12 cellular contexts compared by ENCODE assay signal in the genomic region with DNA sequence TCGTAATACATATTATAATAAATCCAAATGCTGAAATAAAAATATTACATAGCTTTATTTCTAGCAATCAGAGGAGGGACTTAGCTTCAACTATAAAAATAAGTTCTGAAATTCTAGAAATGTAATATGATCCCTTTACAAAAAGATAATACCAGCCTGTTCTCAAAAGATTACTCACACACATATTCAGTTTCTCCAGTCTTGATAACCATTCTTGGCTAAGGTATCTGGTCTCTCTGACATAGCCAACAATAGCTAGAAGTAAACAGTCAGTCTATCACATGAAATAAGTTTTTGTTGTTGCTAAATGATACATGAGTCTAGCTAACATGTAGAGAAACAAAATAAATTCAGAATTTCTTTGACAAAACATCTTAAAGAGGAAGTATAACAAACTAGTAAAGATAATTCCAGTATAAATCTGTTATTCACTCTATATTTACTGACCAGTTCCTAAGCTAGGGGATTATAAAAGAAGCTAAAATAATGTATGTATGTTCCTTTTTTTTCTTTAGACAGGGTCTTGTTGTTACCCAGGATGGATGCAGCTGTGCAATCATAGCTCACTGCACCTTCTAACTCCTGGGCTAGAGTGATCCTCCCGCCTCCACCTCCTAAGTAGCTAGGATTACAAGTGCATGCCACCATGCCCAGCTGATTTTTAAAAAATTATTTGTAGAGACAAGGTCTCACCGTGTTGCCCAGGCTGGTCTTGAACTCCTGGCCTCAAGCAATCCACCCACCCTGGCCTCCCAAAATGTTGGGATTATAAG.
DNase-seq lines count a peak whose midpoint lies in the region; ATAC-seq, FAIRE-seq and TF ChIP-seq lines count a peak whose summit lies in the region.
"Had no signal": no experiment of that assay in that cellular context is flagged by ENCODE, and none has a peak within 500 bp of the region (broad histone marks: within the 10 kb centered on the region; RNA-seq: fewer than 3 reads in every experiment).

No MANE protein-coding gene starts in this region.

- FAIRE-seq in astrocyte (lab: Jason Lieb, UNC), result no peak
- FAIRE-seq: endothelial cell of umbilical vein, HTR-8/SVneo had no signal

- TF ChIP-seq CTCF in KMS-11 (conservative IDR thresholded peaks at IDR 0.05; ENCODE audit: low read depth, low read length), result no peak
- TF ChIP-seq CTCF in astrocyte (IDR thresholded peaks at IDR 0.05; ENCODE audit: insufficient read depth, low read depth, low read length), result no peak
- TF ChIP-seq CTCF in smooth muscle cell (IDR thresholded peaks at IDR 0.05; ENCODE audit: borderline replicate concordance, insufficient read depth, poor library complexity, severe bottlenecking), result no peak

- peaks cover 5 to 80% (median 26%) of the 10 kb centered on the region in 3 donors for H3K36me3 Mint-ChIP-seq in CD8-positive, alpha-beta memory T cell
- peaks cover 5% of the 10 kb centered on the region for H3K36me3 Mint-ChIP-seq in astrocyte (ENCODE audit: low read depth, unreplicated experiment)

- no peak for DNase-seq in CD8-positive, alpha-beta memory T cell
- DNase-seq in astrocyte (ENCODE audit: low read depth) (peak; percentile 67), iris pigment epithelial cell (ENCODE audit: low read depth) (peak; percentile 87), T-helper 9 cell (no peak), smooth muscle cell (lab: John Stamatoyannopoulos, UW; ENCODE audit: unreplicated experiment) (no peak)
- DNase-seq: DMS79, heart right ventricle had no signal

- ATAC-seq in HG03457 (IDR thresholded peaks at IDR 0.05; ENCODE audit: unreplicated experiment) (no peak), HG03378 (IDR thresholded peaks at IDR 0.05; ENCODE audit: unreplicated experiment) (no peak)

- peaks cover 6% of the 10 kb centered on the region for H3K36me3 ChIP-seq in CD8-positive, alpha-beta memory T cell (ENCODE audit: insufficient read depth, low read length)
- H3K36me3 ChIP-seq in KMS-11 (ENCODE audit: insufficient read depth), result peaks cover 5% of the 10 kb centered on the region; the same call in 1 of the 2 replicates
- peaks cover 19% of the 10 kb centered on the region for H3K36me3 ChIP-seq in astrocyte (ENCODE audit: insufficient read depth, low read length)
- peaks cover 9% of the 10 kb centered on the region for H3K36me3 ChIP-seq in smooth muscle cell (ENCODE audit: low read depth)

- peak overlapping the region in 5 of 8 donors; percentile 30 to 87 (median 61) for H3K27ac Mint-ChIP-seq in CD8-positive, alpha-beta memory T cell
- H3K27ac Mint-ChIP-seq in astrocyte (ENCODE audit: unreplicated experiment), result no peak overlapping the region

- POLR2A ChIA-PET in CD8-positive, alpha-beta memory T cell (lab: Charles Lee), result no interaction called here

- H3K79me2 ChIP-seq in KMS-11 (ENCODE audit: insufficient read depth, low read depth) (0 out of 2 replicates have a peak, but pooled peaks cover 4% of the 10 kb centered on the region), astrocyte (ENCODE audit: insufficient read depth, low read length) (no peaks in the 10 kb centered on the region), smooth muscle cell (ENCODE audit: low read depth) (peaks cover 17% of the 10 kb centered on the region)

- peaks cover 0 to 13% (median 2%) of the 10 kb centered on the region in 3 donors for H3K4me1 Mint-ChIP-seq in CD8-positive, alpha-beta memory T cell
- peaks cover 4% of the 10 kb centered on the region for H3K4me1 Mint-ChIP-seq in astrocyte (ENCODE audit: low read depth, unreplicated experiment)

- H3K9ac ChIP-seq in KMS-11 (no peak overlapping the region), astrocyte (ENCODE audit: low read length) (no peak overlapping the region), smooth muscle cell (ENCODE audit: low read depth) (no peak overlapping the region)

- H4K20me1 ChIP-seq in KMS-11 (ENCODE audit: insufficient read depth) (no peaks in the 10 kb centered on the region), astrocyte (ENCODE audit: insufficient read depth, low read length) (peaks cover 4% of the 10 kb centered on the region), smooth muscle cell (ENCODE audit: low read depth) (peaks cover 16% of the 10 kb centered on the region)

- H3K27me3 Mint-ChIP-seq in CD8-positive, alpha-beta memory T cell, result no peaks in the 10 kb centered on the region
- no peaks in the 10 kb centered on the region for H3K27me3 Mint-ChIP-seq in astrocyte (ENCODE audit: low read depth, unreplicated experiment)

- no peak overlapping the region for H3K4me3 Mint-ChIP-seq in CD8-positive, alpha-beta memory T cell
- no peak overlapping the region for H3K4me3 Mint-ChIP-seq in astrocyte (ENCODE audit: unreplicated experiment)

- H3K4me3 ChIP-seq in CD8-positive, alpha-beta memory T cell (ENCODE audit: low read length), result no peak overlapping the region
- no peak overlapping the region for H3K4me3 ChIP-seq in KMS-11 (IDR thresholded peaks at IDR 0.05; ENCODE audit: insufficient read depth, low read depth, low read length)
- no peak overlapping the region for H3K4me3 ChIP-seq in astrocyte (ENCODE audit: insufficient read depth, low read depth, low read length)
- no peak overlapping the region for H3K4me3 ChIP-seq in smooth muscle cell
- H3K4me3 ChIP-seq: heart right ventricle had no signal

- H2AFZ ChIP-seq in KMS-11 (ENCODE audit: low read depth) (no peak overlapping the region), astrocyte (ENCODE audit: low read depth, low read length) (no peak overlapping the region), smooth muscle cell (ENCODE audit: low read depth) (no peak overlapping the region)

- peak overlapping the region; percentile 29 for H3K27ac ChIP-seq in CD8-positive, alpha-beta memory T cell (ENCODE audit: low read depth, low read length)
- H3K27ac ChIP-seq in KMS-11 (0 out of 2 replicates have a peak overlapping the region, but pooled peaks have one; percentile 4), astrocyte (ENCODE audit: low read depth, low read length) (peak overlapping the region; percentile 1), smooth muscle cell (ENCODE audit: low read depth) (no peak overlapping the region)

- H3F3A ChIP-seq in smooth muscle cell (ENCODE audit: low read depth), result no peaks in the 10 kb centered on the region

- no peaks in the 10 kb centered on the region for H3K9me3 Mint-ChIP-seq in CD8-positive, alpha-beta memory T cell
- no peaks in the 10 kb centered on the region for H3K9me3 Mint-ChIP-seq in astrocyte (ENCODE audit: unreplicated experiment)

- H3K4me2 ChIP-seq in KMS-11 (0 out of 2 replicates have a peak overlapping the region, but pooled peaks have one; percentile 29), astrocyte (ENCODE audit: low read length) (no peak overlapping the region), smooth muscle cell (no peak overlapping the region)

- H3K9me3 ChIP-seq in CD8-positive, alpha-beta memory T cell (ENCODE audit: low read length), result no peaks in the 10 kb centered on the region
- H3K9me3 ChIP-seq in astrocyte (ENCODE audit: insufficient read depth, low read depth, low read length) (no peaks in the 10 kb centered on the region), smooth muscle cell (replicated peaks; ENCODE audit: low read depth) (no peaks in the 10 kb centered on the region)
- H3K9me3 ChIP-seq: heart right ventricle had no signal

- no peaks in the 10 kb centered on the region for H3K27me3 ChIP-seq in CD8-positive, alpha-beta memory T cell (ENCODE audit: insufficient read depth, low read length, poor library complexity, severe bottlenecking)
- H3K27me3 ChIP-seq in KMS-11 (ENCODE audit: insufficient read depth, low read depth), result no peaks in the 10 kb centered on the region
- no peaks in the 10 kb centered on the region for H3K27me3 ChIP-seq in astrocyte (ENCODE audit: insufficient read depth, low read length)
- H3K27me3 ChIP-seq in smooth muscle cell (ENCODE audit: low read depth), result no peaks in the 10 kb centered on the region
- H3K27me3 ChIP-seq: heart right ventricle had no signal

- 96% methylated on average over 3 of the region's 3 CpGs for WGBS in smooth muscle cell (ENCODE audit: low lambda C conversion rate)

- CTCF ChIA-PET in CD8-positive, alpha-beta memory T cell (lab: Charles Lee), result interaction anchor here (0.9 to 1.2 kb wide), 2 partner anchors 8 to 24 kb away, joined by 3 read pairs; no protein-coding TSS in a partner anchor

- no peaks in the 10 kb centered on the region for H3K4me1 ChIP-seq in CD8-positive, alpha-beta memory T cell (ENCODE audit: insufficient read depth, low read length)
- H3K4me1 ChIP-seq in KMS-11 (ENCODE audit: low read depth, poor library complexity, severe bottlenecking) (peaks cover 16% of the 10 kb centered on the region), astrocyte (ENCODE audit: insufficient read depth, low read length) (peaks cover 10% of the 10 kb centered on the region), smooth muscle cell (ENCODE audit: low read depth) (no peaks in the 10 kb centered on the region)

Comparison
In these comparisons a context has a peak if more than half of its experiments do, and no peak if none do; other contexts are left out.
1. DNase-seq: peak in astrocyte (single experiment) and iris pigment epithelial cell (single experiment); none in CD8-positive, alpha-beta memory T cell (0 of 5), T-helper 9 cell (single experiment) and smooth muscle cell (single experiment).